Comparison of ENCODE assay signal across 8 cellular contexts in the genomic region with DNA sequence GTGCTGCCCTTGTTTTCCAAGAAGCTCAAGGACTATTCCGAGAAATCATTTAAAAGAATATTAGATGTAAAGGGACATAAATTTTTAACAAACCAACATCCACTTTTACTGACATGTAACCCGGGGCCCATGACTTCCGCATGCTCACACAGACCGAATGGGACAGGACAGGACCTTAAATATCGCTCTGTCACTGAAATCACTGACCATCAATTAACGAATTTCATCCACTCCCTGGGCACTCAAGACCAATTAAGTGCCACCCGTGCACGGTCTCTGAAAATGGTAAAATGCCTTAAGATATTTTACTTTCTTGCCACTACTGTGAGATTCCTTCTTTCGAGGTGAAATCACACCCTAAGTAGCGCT. TPM values are rescaled to one million over a fixed set of nuclear protein-coding genes. Genes with fewer than 3 reads are reported as not detected.
DNase-seq lines count a peak whose midpoint lies in the region; ATAC-seq and TF ChIP-seq lines count a peak whose summit lies in the region.

No MANE protein-coding gene starts in this region.

- peak overlapping the region; percentile 81 to 97 for H3K18ac ChIP-seq in mesenchymal stem cell (ENCODE audit: low read depth in 1 of 2, low read length in 2 of 2)

- H2BK15ac ChIP-seq in mesenchymal stem cell (ENCODE audit: low read depth, poor library complexity, severe bottlenecking) = no peak overlapping the region

- H2AFZ ChIP-seq in mesenchymal stem cell (ENCODE audit: low read depth, low read length) = peak overlapping the region; percentile 96

- H3K27me3 ChIP-seq in breast epithelium (no peaks in the 10 kb centered on the region), mesenchymal stem cell (ENCODE audit: control insufficient read depth in 1 of 2, insufficient read depth in 1 of 2, low read length in 2 of 2) (no peaks in the 10 kb centered on the region), uterus (no peaks in the 10 kb centered on the region)

- H3K27ac ChIP-seq in breast epithelium (peak overlapping the region; percentile 88 to 89), mesenchymal stem cell (ENCODE audit: low read length, poor library complexity, severe bottlenecking) (peak overlapping the region; percentile 96), uterus (peak overlapping the region; percentile 85 to 86)

- peak overlapping the region; percentile 92 for H3K9ac ChIP-seq in mesenchymal stem cell (ENCODE audit: low read length)

- H4K8ac ChIP-seq in mesenchymal stem cell (ENCODE audit: low read length) = peak overlapping the region; percentile 86

- H3K14ac ChIP-seq in mesenchymal stem cell (ENCODE audit: low read length in 2 of 2) = peak overlapping the region in 1 of 2 experiments; percentile 65

- H2BK12ac ChIP-seq in mesenchymal stem cell (ENCODE audit: low read length in 2 of 2) = no peak overlapping the region

- H3K4me2 ChIP-seq in mesenchymal stem cell (ENCODE audit: low read length, poor library complexity, severe bottlenecking) = peak overlapping the region; percentile 87

- H3K36me3 ChIP-seq in breast epithelium = no peaks in the 10 kb centered on the region
- peaks cover 0 to 24% of the 10 kb centered on the region in 2 experiments for H3K36me3 ChIP-seq in mesenchymal stem cell (ENCODE audit: control insufficient read depth in 1 of 2, insufficient read depth in 2 of 2, low read depth in 1 of 2, low read length in 2 of 2)
- H3K36me3 ChIP-seq in uterus = no peaks in the 10 kb centered on the region

- H3K23ac ChIP-seq in mesenchymal stem cell (ENCODE audit: low read length in 2 of 2) = no peak overlapping the region

- peak; percentile 47 for ATAC-seq in GM19455 (IDR thresholded peaks at IDR 0.05; ENCODE audit: unreplicated experiment)
- peak; percentile 45 for ATAC-seq in HG03520 (IDR thresholded peaks at IDR 0.05; ENCODE audit: unreplicated experiment)

- TF ChIP-seq POLR2A in breast epithelium (IDR thresholded peaks at IDR 0.05) (no peak), uterus (IDR thresholded peaks at IDR 0.05) (no peak)

- peaks cover 14% of the 10 kb centered on the region for H3K79me1 ChIP-seq in mesenchymal stem cell (replicated peaks; ENCODE audit: low read length, poor library complexity, severe bottlenecking)

- H2AK5ac ChIP-seq in mesenchymal stem cell (ENCODE audit: low read length, severe bottlenecking) = no peak overlapping the region

- peak overlapping the region; percentile 29 to 97 for H3K4ac ChIP-seq in mesenchymal stem cell (ENCODE audit: low read depth in 1 of 2, low read length in 2 of 2)

- H3K4me3 ChIP-seq in AG10803 (ENCODE audit: low read length) (peak overlapping the region; percentile 92), breast epithelium (peak overlapping the region; percentile 61 to 89 (median 83)), mesenchymal stem cell (ENCODE audit: insufficient read depth in 1 of 2, low read depth in 1 of 2, low read length in 2 of 2) (peak overlapping the region; percentile 79 to 90), uterus (peak overlapping the region; percentile 61 to 65)

- DNase-seq in AG10803 (ENCODE audit: low read depth) (no peak), breast epithelium (ENCODE audit: low spot score in 2 of 2) (no peak), mesenchymal stem cell (no peak), uterus (no peak), DMS 273 treated with DMSO at 0.1 percent for 48 hours (lab: John Stamatoyannopoulos, UW) (no peak), GM10266 (ENCODE audit: extremely low spot score) (no peak)

- TF ChIP-seq CTCF in AG10803 (conservative IDR thresholded peaks at IDR 0.05; ENCODE audit: low read length) (no peak), breast epithelium (IDR thresholded peaks at IDR 0.05) (no peak), uterus (IDR thresholded peaks at IDR 0.05) (no peak), GM10266 (IDR thresholded peaks at IDR 0.05; ENCODE audit: control insufficient read depth, insufficient read depth, low read depth, missing control alignments) (no peak)

- intact Hi-C loops in breast epithelium (cut with DNase I; ENCODE audit: low total_unique reads) (no loop called here), uterus (cut with DNase I; ENCODE audit: low total_unique reads) (no loop called here)

- no peaks in the 10 kb centered on the region for H3K9me3 ChIP-seq in breast epithelium
- H3K9me3 ChIP-seq in mesenchymal stem cell (ENCODE audit: control insufficient read depth, low read length) = no peaks in the 10 kb centered on the region
- H3K9me3 ChIP-seq in uterus = no peaks in the 10 kb centered on the region

- H4K91ac ChIP-seq in mesenchymal stem cell (ENCODE audit: low read length) = peak overlapping the region; percentile 19

- 2% methylated on average over 9 of the region's 10 CpGs for WGBS in mesenchymal stem cell

- peak overlapping the region; percentile 65 for H2BK120ac ChIP-seq in mesenchymal stem cell (ENCODE audit: low read depth, low read length)

- H3K4me1 ChIP-seq in breast epithelium (no peaks in the 10 kb centered on the region), mesenchymal stem cell (ENCODE audit: control insufficient read depth, insufficient read depth, low read depth, low read length) (peaks cover 1% of the 10 kb centered on the region), uterus (peaks cover 0 to 4% of the 10 kb centered on the region in 2 donors)

- no peak overlapping the region for H2BK5ac ChIP-seq in mesenchymal stem cell (ENCODE audit: low read depth, low read length, poor library complexity, severe bottlenecking)

RNA-seq across cellular contexts. Expression of gene NUDT12, which starts 0.5 kb away (rescaled TPM):
- total RNA-seq in breast epithelium (10 to 100 TPM; 11.8 to 31.0 (median 12.8) TPM), uterus (10 to 100 TPM in 3 of 4 donors, 1 to 10 TPM in 1; 1.5 to 37.1 (median 11.5) TPM)
- polyA plus RNA-seq in mesenchymal stem cell (2013, experiment 1 of 2) = 6.5 TPM
- 7.3 TPM for polyA plus RNA-seq in mesenchymal stem cell (2013, experiment 2 of 2)
